In the genomic region with DNA sequence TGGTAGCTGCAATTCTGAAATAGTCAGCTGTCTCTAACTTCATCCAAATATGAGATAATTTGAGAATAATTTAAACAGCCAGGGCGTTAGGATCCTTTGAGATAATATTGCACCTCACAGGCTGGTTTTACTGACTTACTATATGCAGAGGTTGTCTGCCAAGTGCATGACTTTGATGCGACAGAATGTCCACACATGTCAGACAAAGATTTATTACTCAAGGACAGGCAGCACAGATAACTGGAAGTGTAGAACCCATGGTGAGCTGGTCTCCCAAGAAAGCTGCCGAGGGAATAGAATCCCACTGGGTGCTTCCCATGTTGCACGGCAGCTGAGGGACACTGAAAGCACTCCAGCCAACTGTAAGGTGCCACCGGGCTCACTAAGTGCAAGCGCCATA, we compare ENCODE assay signal across 8 cellular contexts.
"Had no signal": no experiment of that assay in that cellular context is flagged by ENCODE, and none has a peak within 500 bp of the region (broad histone marks: within the 10 kb centered on the region; RNA-seq: fewer than 3 reads in every experiment).

No MANE protein-coding gene starts in this region.

- H3K4me2 ChIP-seq: GM23338 had no signal

- H3K36me3 ChIP-seq: HAP-1 had no signal

- H3K36me3 Mint-ChIP-seq: IgD-negative memory B cell had no signal

- H3K4me1 ChIP-seq: HAP-1 had no signal

- H3K9me3 Mint-ChIP-seq: GM23338 had no signal

- H3K4me3 ChIP-seq: GM23338, HAP-1 had no signal

- H3K27ac Mint-ChIP-seq: GM23338 had no signal

- FAIRE-seq: HepG2 had no signal

- DNase-seq: H7, KG1 had no signal

- ATAC-seq: GM23338, HCT116, HepG2 had no signal

- H3K27ac ChIP-seq: HL-60 had no signal

- H3K4me3 Mint-ChIP-seq: GM23338 had no signal

- H2AFZ ChIP-seq: GM23338 had no signal

- H3K27me3 Mint-ChIP-seq: IgD-negative memory B cell had no signal

- H3K9me3 ChIP-seq: HAP-1 had no signal
